ENCODE assay signal across 10 cellular contexts in the genomic region with DNA sequence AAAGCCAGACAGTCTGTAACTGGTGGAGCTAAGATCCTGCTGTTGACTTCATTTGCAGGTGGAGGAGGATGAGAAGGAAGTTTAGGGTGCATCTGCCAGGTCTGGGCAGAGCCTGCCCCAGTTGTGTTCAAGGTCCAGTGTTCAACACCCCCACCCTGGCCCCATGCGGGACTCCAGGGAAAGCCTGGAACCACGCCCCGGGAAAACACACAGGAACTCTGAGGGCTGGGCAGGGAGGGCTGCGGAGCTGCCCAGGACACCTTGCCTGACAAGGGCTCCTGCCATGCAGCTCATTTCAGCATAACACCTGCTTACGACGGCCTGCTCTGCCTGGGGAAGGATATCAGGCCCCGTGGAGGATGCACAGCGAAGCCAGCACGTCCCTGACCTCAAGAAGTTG.
DNase-seq lines count a peak whose midpoint lies in the region; ATAC-seq and TF ChIP-seq lines count a peak whose summit lies in the region.
"Had no signal": no experiment of that assay in that cellular context is flagged by ENCODE, and none has a peak within 500 bp of the region (broad histone marks: within the 10 kb centered on the region; RNA-seq: fewer than 3 reads in every experiment).

No MANE protein-coding gene starts in this region.

- peak overlapping the region in 1 of 2 experiments; percentile 61 for H3K14ac ChIP-seq in mesenchymal stem cell (ENCODE audit: low read length in 2 of 2)

- H4K20me1 ChIP-seq in smooth muscle cell (ENCODE audit: low read depth) = no peaks in the 10 kb centered on the region

- peak overlapping the region; percentile 15 to 43 for H3K4ac ChIP-seq in mesenchymal stem cell (ENCODE audit: low read depth in 1 of 2, low read length in 2 of 2)

- H2AK5ac ChIP-seq in mesenchymal stem cell (ENCODE audit: low read length, severe bottlenecking) = no peak overlapping the region

- peak overlapping the region in 1 of 2 experiments; percentile 6 for H3K23ac ChIP-seq in mesenchymal stem cell (ENCODE audit: low read length in 2 of 2)

- H3F3A ChIP-seq in smooth muscle cell (ENCODE audit: low read depth) = no peaks in the 10 kb centered on the region

- no peak overlapping the region for H2BK15ac ChIP-seq in mesenchymal stem cell (ENCODE audit: low read depth, poor library complexity, severe bottlenecking)

- H3K27me3 ChIP-seq in H7 (ENCODE audit: control insufficient read depth, insufficient read depth, low read length) (no peaks in the 10 kb centered on the region), mesenchymal stem cell (ENCODE audit: control insufficient read depth in 1 of 2, insufficient read depth in 1 of 2, low read length in 2 of 2) (peaks cover 8 to 40% of the 10 kb centered on the region in 2 experiments), smooth muscle cell (ENCODE audit: low read depth) (no peaks in the 10 kb centered on the region)

- WGBS in mesenchymal stem cell = 83% methylated on average over 9 of the region's 9 CpGs
- WGBS in smooth muscle cell (ENCODE audit: low lambda C conversion rate) = 85% methylated on average over 9 of the region's 9 CpGs

- H3K4me3 ChIP-seq in H7 (ENCODE audit: insufficient read depth, low read depth, low read length) = peak overlapping the region; percentile 11; the same call in 1 of the 2 replicates
- H3K4me3 ChIP-seq in coronary artery = peak overlapping the region; percentile 61
- peak overlapping the region in 1 of 2 experiments; percentile 64 for H3K4me3 ChIP-seq in mesenchymal stem cell (ENCODE audit: insufficient read depth in 1 of 2, low read depth in 1 of 2, low read length in 2 of 2)
- no peak overlapping the region for H3K4me3 ChIP-seq in smooth muscle cell

- H3K36me3 ChIP-seq in H7 (replicated peaks; ENCODE audit: control insufficient read depth, insufficient read depth, low read length) (no peaks in the 10 kb centered on the region), mesenchymal stem cell (ENCODE audit: control insufficient read depth in 1 of 2, insufficient read depth in 2 of 2, low read depth in 1 of 2, low read length in 2 of 2) (no peaks in the 10 kb centered on the region), smooth muscle cell (ENCODE audit: low read depth) (no peaks in the 10 kb centered on the region)

- no peaks in the 10 kb centered on the region for H3K9me3 ChIP-seq in mesenchymal stem cell (ENCODE audit: control insufficient read depth, low read length)
- no peaks in the 10 kb centered on the region for H3K9me3 ChIP-seq in smooth muscle cell (replicated peaks; ENCODE audit: low read depth)

- H3K4me2 ChIP-seq in mesenchymal stem cell (ENCODE audit: low read length, poor library complexity, severe bottlenecking) (no peak overlapping the region), smooth muscle cell (peak overlapping the region; percentile 30)

- no peak overlapping the region for H2BK12ac ChIP-seq in mesenchymal stem cell (ENCODE audit: low read length in 2 of 2)

- H2BK120ac ChIP-seq in mesenchymal stem cell (ENCODE audit: low read depth, low read length) = no peak overlapping the region

- no peak overlapping the region for H2BK5ac ChIP-seq in mesenchymal stem cell (ENCODE audit: low read depth, low read length, poor library complexity, severe bottlenecking)

- no peaks in the 10 kb centered on the region for H3K79me2 ChIP-seq in smooth muscle cell (ENCODE audit: low read depth)

- peaks cover 7% of the 10 kb centered on the region for H3K4me1 ChIP-seq in mesenchymal stem cell (ENCODE audit: control insufficient read depth, insufficient read depth, low read depth, low read length)
- H3K4me1 ChIP-seq in smooth muscle cell (ENCODE audit: low read depth) = no peaks in the 10 kb centered on the region

- peak overlapping the region; percentile 89 for H4K8ac ChIP-seq in mesenchymal stem cell (ENCODE audit: low read length)

- H3K27ac ChIP-seq in coronary artery (no peak overlapping the region), mesenchymal stem cell (ENCODE audit: low read length, poor library complexity, severe bottlenecking) (no peak overlapping the region), smooth muscle cell (ENCODE audit: low read depth) (no peak overlapping the region)

- TF ChIP-seq CTCF in coronary artery (IDR thresholded peaks at IDR 0.05) = no peak
- no peak for TF ChIP-seq CTCF in smooth muscle cell (IDR thresholded peaks at IDR 0.05; ENCODE audit: borderline replicate concordance, insufficient read depth, poor library complexity, severe bottlenecking)

- ATAC-seq in HG02798 (IDR thresholded peaks at IDR 0.05; ENCODE audit: poor library complexity, unreplicated experiment) = no peak
- no peak for ATAC-seq in HG02884 (IDR thresholded peaks at IDR 0.05; ENCODE audit: unreplicated experiment)

- peak overlapping the region; percentile 71 for H4K91ac ChIP-seq in mesenchymal stem cell (ENCODE audit: low read length)

- H2AFZ ChIP-seq in mesenchymal stem cell (ENCODE audit: low read depth, low read length) (peak overlapping the region; percentile 93), smooth muscle cell (ENCODE audit: low read depth) (peak overlapping the region; percentile 51)

- DNase-seq in H7 (no peak), coronary artery (ENCODE audit: low spot score) (no peak), mesenchymal stem cell (no peak), smooth muscle cell (lab: John Stamatoyannopoulos, UW; ENCODE audit: unreplicated experiment) (no peak), NCI-H1092 (lab: John Stamatoyannopoulos, UW) (no peak), hippocampal formation (lab: John Stamatoyannopoulos, UW) (no peak)
- DNase-seq: CD8-positive, alpha-beta memory T cell; stimulated activated CD4-positive, alpha-beta T cell treated with anti-CD3 and anti-CD28 coated beads, Interleukin-15, amount 100 ng/mL, for 24 hours had no signal

- H3K79me1 ChIP-seq in mesenchymal stem cell (replicated peaks; ENCODE audit: low read length, poor library complexity, severe bottlenecking) = no peaks in the 10 kb centered on the region

- peak overlapping the region; percentile 40 to 80 for H3K18ac ChIP-seq in mesenchymal stem cell (ENCODE audit: low read depth in 1 of 2, low read length in 2 of 2)

- H3K9ac ChIP-seq in mesenchymal stem cell (ENCODE audit: low read length) (peak overlapping the region; percentile 67), smooth muscle cell (ENCODE audit: low read depth) (no peak overlapping the region)
